ENCODE assay signal across 8 cellular contexts in the genomic region with DNA sequence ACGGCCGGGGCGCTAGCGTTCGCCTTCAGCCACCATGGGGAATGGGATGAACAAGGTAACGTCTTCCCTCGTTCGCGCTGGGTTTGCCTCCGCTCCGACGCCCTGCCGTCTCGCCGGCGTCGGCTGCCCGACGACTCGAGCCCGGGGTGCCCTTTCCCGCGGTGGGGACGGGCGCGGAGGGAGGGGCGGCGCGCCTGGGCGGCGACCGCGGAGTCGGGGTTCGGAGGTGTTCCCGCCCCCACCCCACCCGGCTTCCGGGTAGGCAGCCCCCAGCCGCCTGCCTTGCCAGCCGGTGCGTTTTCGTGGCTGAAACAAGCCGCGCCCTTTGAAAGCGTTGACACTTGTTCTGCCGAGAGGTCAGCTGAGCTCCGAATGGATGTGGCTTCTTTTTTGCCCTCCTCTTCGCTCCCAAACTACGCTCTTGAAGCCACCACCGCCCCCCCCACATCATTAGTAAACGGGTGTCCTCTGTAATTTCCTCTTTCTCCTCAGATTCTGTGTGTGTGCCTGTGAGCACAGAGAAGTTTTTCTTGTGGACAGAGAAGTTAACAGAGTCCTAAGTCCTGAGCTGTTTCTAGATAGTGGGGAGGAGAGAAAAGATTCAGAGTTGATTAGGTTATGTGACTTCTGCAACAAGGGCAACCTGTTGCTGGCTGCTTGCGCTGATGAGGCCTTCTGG. TPM values are rescaled to one million over a fixed set of nuclear protein-coding genes. Genes with fewer than 3 reads are reported as not detected.
A peak's percentile ranks its signal among the peaks of the same experiment; 100 is the strongest.
DNase-seq lines count a peak whose midpoint lies in the region; ATAC-seq, FAIRE-seq and TF ChIP-seq lines count a peak whose summit lies in the region.

No MANE protein-coding gene starts in this region.

- intact Hi-C loops in IMR-90 (cut with micrococcal nuclease), result loop anchor here (2.0 to 10.0 kb wide), 3 partner anchors 70 to 212 kb away; no protein-coding TSS in a partner anchor

- TF ChIP-seq EP300 in upper lobe of left lung (IDR thresholded peaks at IDR 0.05), result no peak

- peak overlapping the region; percentile 51 for H4K5ac ChIP-seq in IMR-90 (ENCODE audit: low read depth, low read length)

- H4K8ac ChIP-seq in IMR-90 (ENCODE audit: low read depth in 2 of 2, low read length in 2 of 2), result peak overlapping the region; percentile 49 to 76; a peak in 3 of 4 replicates

- H3K36me3 ChIP-seq in IMR-90 (ENCODE audit: control insufficient read depth, insufficient read depth, low read length), result no peaks in the 10 kb centered on the region
- no peaks in the 10 kb centered on the region for H3K36me3 ChIP-seq in parathyroid adenoma (ENCODE audit: control insufficient read depth, insufficient read depth, low read length)
- H3K36me3 ChIP-seq in upper lobe of left lung, result no peaks in the 10 kb centered on the region

- H3K79me2 ChIP-seq in parathyroid adenoma, result peaks cover 4% of the 10 kb centered on the region

- TF ChIP-seq RAD21 in IMR-90 (IDR thresholded peaks at IDR 0.05; ENCODE audit: low read length), result no peak

- POLR2A ChIA-PET in IMR-90 (lab: Charles Lee; ENCODE audit: unreplicated experiment), result no interaction called here

- H3K27me3 ChIP-seq in IMR-90 (ENCODE audit: control insufficient read depth, insufficient read depth, low read length) (peaks cover 5% of the 10 kb centered on the region), parathyroid adenoma (ENCODE audit: control insufficient read depth, insufficient read depth, low read length) (no peaks in the 10 kb centered on the region), upper lobe of left lung (no peaks in the 10 kb centered on the region)

- CTCF ChIA-PET in IMR-90 (lab: Yijun Ruan, JAX), result interaction anchor here (0.5 kb wide), 1 partner anchor 70 kb away, joined by 4 read pairs; no protein-coding TSS in a partner anchor

- peak overlapping the region; percentile 84 for H3K23ac ChIP-seq in IMR-90 (ENCODE audit: low read depth, low read length)

- peaks cover 6% of the 10 kb centered on the region; the same call in 1 of the 2 replicates for H3K9me1 ChIP-seq in IMR-90 (ENCODE audit: insufficient read depth, low read length)

- H3K27ac ChIP-seq in C4-2B (peak overlapping the region; percentile 79), IMR-90 (ENCODE audit: insufficient read depth, low read length) (peak overlapping the region; percentile 81), parathyroid adenoma (peak overlapping the region; percentile 91), upper lobe of left lung (peak overlapping the region; percentile 97 to 99 (median 98))

- H2BK5ac ChIP-seq in IMR-90 (ENCODE audit: low read depth, low read length, poor library complexity, severe bottlenecking), result peak overlapping the region; percentile 78

- peak overlapping the region; percentile 1; the same call in 1 of the 2 replicates for H2BK120ac ChIP-seq in IMR-90 (ENCODE audit: low read depth, low read length)

- H3K56ac ChIP-seq in IMR-90 (ENCODE audit: extremely low read depth, insufficient read depth, low read length), result 0 out of 2 replicates have a peak overlapping the region, but pooled peaks have one; percentile 26

- ATAC-seq in GM21447 (IDR thresholded peaks at IDR 0.05; ENCODE audit: unreplicated experiment) (peak; percentile 33), IMR-90 (ENCODE audit: low read depth) (peak; percentile 7), upper lobe of left lung (ENCODE audit: low FRiP score in 2 of 2) (peak; percentile 45 to 68)

- H3K18ac ChIP-seq in IMR-90 (ENCODE audit: low read depth, low read length), result no peak overlapping the region

- peak overlapping the region; percentile 83 for H3K4ac ChIP-seq in IMR-90 (ENCODE audit: low read depth, low read length)

- peak overlapping the region; percentile 68 for H2AK9ac ChIP-seq in IMR-90 (replicated peaks; ENCODE audit: low read depth, low read length, poor library complexity)

- FAIRE-seq in RCC 7860 (lab: Jason Lieb, UNC), result no peak

- H2BK20ac ChIP-seq in IMR-90 (ENCODE audit: low read depth, low read length), result no peak overlapping the region

- H2AK5ac ChIP-seq in IMR-90 (ENCODE audit: low read depth, low read length), result no peak overlapping the region; the same call in 1 of the 2 replicates

- H3K79me1 ChIP-seq in IMR-90 (ENCODE audit: low read depth in 1 of 2, low read length in 2 of 2), result peaks cover 0 to 17% of the 10 kb centered on the region in 2 experiments; a peak in 2 of 4 replicates

- peak overlapping the region; percentile 94 for H3K4me3 ChIP-seq in IMR-90 (ENCODE audit: insufficient read depth, low read depth, low read length)
- peak overlapping the region; percentile 73 for H3K4me3 ChIP-seq in parathyroid adenoma (ENCODE audit: low read depth, low read length)
- H3K4me3 ChIP-seq in upper lobe of left lung, result peak overlapping the region; percentile 53 to 70 (median 63)

- in situ Hi-C loops in IMR-90 (cut with MboI; ENCODE audit: low sequenced_read_pairs), result no loop called here

- TF ChIP-seq CTCF in C4-2B (conservative IDR thresholded peaks at IDR 0.05) (no peak; the same call in 1 of the 2 replicates), IMR-90 (conservative IDR thresholded peaks at IDR 0.05; ENCODE audit: low read depth, low read length) (no peak), parathyroid adenoma (IDR thresholded peaks at IDR 0.05) (peak; percentile 3), upper lobe of left lung (IDR thresholded peaks at IDR 0.05) (peak in 1 of 6 experiments; percentile 13)

- peak overlapping the region; percentile 59 for H3K9ac ChIP-seq in IMR-90 (ENCODE audit: low read depth, low read length)
- H3K9ac ChIP-seq in parathyroid adenoma, result no peak overlapping the region

- H4K91ac ChIP-seq in IMR-90 (ENCODE audit: insufficient read depth, low read depth, low read length), result peak overlapping the region; percentile 60; the same call in 1 of the 2 replicates

- peak; percentile 24 for DNase-seq in IMR-90
- peak; percentile 68 for DNase-seq in activated T-cell treated with anti-CD3 and anti-CD28 coated beads for 48 hours (ENCODE audit: low read depth)
- DNase-seq in foreskin melanocyte, result peak; percentile 61
- peak; percentile 88 to 94 for DNase-seq in upper lobe of left lung
- DNase-seq in RCC 7860 (ENCODE audit: low spot score), result no peak

- TF ChIP-seq POLR2A in IMR-90 (IDR thresholded peaks at IDR 0.05; ENCODE audit: low read depth, low read length), result no peak; the same call in 1 of the 2 replicates
- TF ChIP-seq POLR2A in upper lobe of left lung (IDR thresholded peaks at IDR 0.05), result peak in 2 of 4 donors; percentile 14 to 39

- dilution Hi-C loops in IMR-90 (cut with HindIII; ENCODE audit: low sequenced_read_pairs, unreplicated experiment), result no loop called here

- peak overlapping the region; percentile 50 for H3K14ac ChIP-seq in IMR-90 (replicated peaks; ENCODE audit: low read depth, low read length)

- no peak overlapping the region for H2BK15ac ChIP-seq in IMR-90 (ENCODE audit: low read depth, low read length)

- H3K4me2 ChIP-seq in IMR-90 (ENCODE audit: low read depth, low read length) (peak overlapping the region; percentile 83), parathyroid adenoma (ENCODE audit: low read length) (peak overlapping the region; percentile 80)

- H2AFZ ChIP-seq in IMR-90 (replicated peaks; ENCODE audit: low read length, poor library complexity) (peak overlapping the region; percentile 97), parathyroid adenoma (peak overlapping the region; percentile 89)

- 15% methylated on average over 11 of the region's 52 CpGs; no CpG with 5 or more reads in 1 of the 2 experiments for WGBS in IMR-90 (ENCODE audit: extremely low coverage in 2 of 2, insufficient read length in 1 of 2), 2 experiments
- WGBS in upper lobe of left lung, 2 donors, result 12 to 24% methylated on average over 12 to 49 of the region's 52 CpGs

- no TSS peak for BruUV-seq in IMR-90 (replicated peaks; lab: Mats Ljungman, UMichigan)

- H3K4me1 ChIP-seq in IMR-90 (ENCODE audit: control insufficient read depth, insufficient read depth, low read length), result peaks cover 4% of the 10 kb centered on the region; the same call in 1 of the 2 replicates
- no peaks in the 10 kb centered on the region for H3K4me1 ChIP-seq in parathyroid adenoma
- H3K4me1 ChIP-seq in upper lobe of left lung, result peaks cover 34 to 60% (median 40%) of the 10 kb centered on the region in 4 donors

- no peaks in the 10 kb centered on the region; the same call in 1 of the 2 replicates for H3K9me3 ChIP-seq in IMR-90 (ENCODE audit: control insufficient read depth, insufficient read depth, low read length)
- H3K9me3 ChIP-seq in parathyroid adenoma (ENCODE audit: control insufficient read depth, low read length), result no peaks in the 10 kb centered on the region
- H3K9me3 ChIP-seq in upper lobe of left lung, result no peaks in the 10 kb centered on the region

- H4K20me1 ChIP-seq in IMR-90 (ENCODE audit: insufficient read depth, low read length), result no peaks in the 10 kb centered on the region

TF ChIP-seq in IMR-90, 13 proteins besides CTCF, POLR2A, EP300 and RAD21:
- TF ChIP-seq RCOR1 (IDR thresholded peaks at IDR 0.05; ENCODE audit: insufficient replicate concordance, low read length) (no peak), NFE2L2 (IDR thresholded peaks at IDR 0.05; ENCODE audit: low read depth, low read length) (no peak), MAFK (IDR thresholded peaks at IDR 0.05; ENCODE audit: low read depth, low read length) (no peak)

RNA-seq across cellular contexts. Expression of a gene that starts 0.4 kb away (rescaled TPM):
- 6.9 and 8.2 TPM in 2 replicates for total RNA-seq in IMR-90 (2012; rRNA removed)
- polyA plus RNA-seq in IMR-90 (2012; rRNA removed), result 5.5 and 7.1 TPM in 2 replicates
- 5.5 and 6.3 TPM in 2 replicates for polyA plus RNA-seq in IMR-90 (2012; cell fraction: cytosol; rRNA removed)
- 25.6 and 29.1 TPM in 2 replicates for polyA plus RNA-seq in IMR-90 (2012; cell fraction: nucleus; rRNA removed; ENCODE audit: low replicate concordance)
- 100 to 1,000 TPM in 1 of 6 donors, 10 to 100 TPM in 5; 49.9 to 108 (median 63.8) TPM for total RNA-seq in upper lobe of left lung
